Comparison of ENCODE assay signal across 1 cellular context in the genomic region with DNA sequence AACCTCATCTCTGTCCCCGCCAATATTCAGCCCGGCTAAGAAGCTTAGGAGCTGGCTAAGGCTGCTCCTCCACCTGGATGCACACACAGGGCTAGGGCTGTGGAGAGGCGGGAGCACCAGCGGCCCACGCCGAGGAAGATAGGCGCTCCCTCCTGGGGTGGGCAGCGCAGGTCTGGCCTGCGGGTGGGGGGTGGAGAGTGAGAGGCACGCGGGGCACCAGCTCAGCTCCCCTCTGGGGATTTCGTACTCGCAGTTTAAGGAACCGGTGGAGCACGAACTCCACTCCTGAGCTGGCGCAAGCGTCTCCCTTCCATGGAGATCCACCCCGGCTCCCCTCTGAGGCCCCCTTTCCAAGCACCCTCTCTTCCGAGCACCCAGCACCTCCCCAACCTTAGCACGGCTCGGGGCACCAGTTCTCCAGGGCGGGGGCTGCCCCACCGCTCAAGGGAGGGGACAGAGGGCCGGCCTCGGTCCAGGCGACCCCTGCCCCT.
TF ChIP-seq lines count a peak whose summit lies in the region.

No MANE protein-coding gene starts in this region.

TF ChIP-seq in GM12878, 131 proteins besides CTCF, POLR2A, EP300 and RAD21 (continued from another document):
- no peak for TF ChIP-seq SMAD5 (IDR thresholded peaks at IDR 0.05; ENCODE audit: low read depth)
